17 cellular contexts compared by ENCODE assay signal in genomic region chr16:81190667-81191066, GRCh38. TPM values are rescaled to one million over a fixed set of nuclear protein-coding genes. Genes with fewer than 3 reads are reported as not detected.
DNase-seq lines count a peak whose midpoint lies in the region; ATAC-seq and TF ChIP-seq lines count a peak whose summit lies in the region.
"Had no signal": no experiment of that assay in that cellular context is flagged by ENCODE, and none has a peak within 500 bp of the region (broad histone marks: within the 10 kb centered on the region; RNA-seq: fewer than 3 reads in every experiment).

No MANE protein-coding gene starts in this region.

- H3K4me2 ChIP-seq in hepatocyte, result no peak overlapping the region
- H3K4me2 ChIP-seq: KMS-11 had no signal

- no peak overlapping the region for H3K9ac ChIP-seq in endodermal cell (ENCODE audit: extremely low read depth, low read length, poor library complexity, severe bottlenecking)
- H3K9ac ChIP-seq: KMS-11 had no signal

- no peaks in the 10 kb centered on the region for H3K4me1 Mint-ChIP-seq in endodermal cell

- H3K27me3 ChIP-seq in hepatocyte, result no peaks in the 10 kb centered on the region
- H3K27me3 ChIP-seq in endodermal cell (ENCODE audit: control insufficient read depth, insufficient read depth, low read length, poor library complexity, severe bottlenecking), result no peaks in the 10 kb centered on the region
- H3K27me3 ChIP-seq: neutrophil, testis had no signal

- DNase-seq in A172 (ENCODE audit: low spot score), result peak; percentile 58
- peak; percentile 70 for DNase-seq in HT1080 (ENCODE audit: low read depth)
- DNase-seq in astrocyte of the hippocampus (ENCODE audit: low read depth, low spot score), result peak; percentile 29
- DNase-seq in hepatocyte (ENCODE audit: low spot score), result no peak
- no peak for DNase-seq in NOMO-1 treated with DMSO at 0.1 percent for 48 hours (lab: John Stamatoyannopoulos, UW; ENCODE audit: unreplicated experiment)
- DNase-seq in endodermal cell, result no peak
- DNase-seq: NCI-H2107, spleen, testis had no signal

- H2AFZ ChIP-seq in hepatocyte, result no peak overlapping the region

- WGBS in hepatocyte (ENCODE audit: low lambda C conversion rate, missing lambda C conversion rate), result 53% methylated on average over 3 of the region's 3 CpGs
- WGBS in endodermal cell (ENCODE audit: insufficient coverage in 1 of 2, insufficient read length in 1 of 2), 2 experiments, result 0 to 63% methylated on average over 1 to 3 of the region's 3 CpGs

- TF ChIP-seq CTCF in hepatocyte (IDR thresholded peaks at IDR 0.05; ENCODE audit: poor library complexity), result no peak
- TF ChIP-seq CTCF in endodermal cell (conservative IDR thresholded peaks at IDR 0.05), result no peak

- no peak for ATAC-seq in GM19324 (IDR thresholded peaks at IDR 0.05; ENCODE audit: low FRiP score, unreplicated experiment)
- no peak for ATAC-seq in GM21526 (IDR thresholded peaks at IDR 0.05; ENCODE audit: low FRiP score, unreplicated experiment)
- ATAC-seq: activated CD4-positive, CD25-positive, alpha-beta regulatory T cell treated with anti-CD3 and anti-CD28 coated beads, Interleukin-2, amount 50 U/mL, for 24 hours; esophagus mucosa had no signal

- peaks cover 3% of the 10 kb centered on the region for H3K27me3 Mint-ChIP-seq in endodermal cell (ENCODE audit: insufficient read depth)

- no peak overlapping the region for H3K4me3 Mint-ChIP-seq in endodermal cell
- H3K4me3 Mint-ChIP-seq: activated naive CD8-positive, alpha-beta T cell had no signal

- H4K20me1 ChIP-seq in hepatocyte (ENCODE audit: insufficient read depth, poor library complexity, severe bottlenecking), result no peaks in the 10 kb centered on the region

- no peaks in the 10 kb centered on the region for H3K9me3 Mint-ChIP-seq in endodermal cell

- H3K79me2 ChIP-seq in hepatocyte, result no peaks in the 10 kb centered on the region

- no peak overlapping the region for H3K27ac Mint-ChIP-seq in endodermal cell
- H3K27ac Mint-ChIP-seq: activated naive CD8-positive, alpha-beta T cell had no signal

- H3K36me3 ChIP-seq in hepatocyte (replicated peaks; ENCODE audit: insufficient read depth, low read depth), result no peaks in the 10 kb centered on the region
- no peaks in the 10 kb centered on the region for H3K36me3 ChIP-seq in endodermal cell (ENCODE audit: control insufficient read depth, insufficient read depth, low read length)
- H3K36me3 ChIP-seq: neutrophil, spleen had no signal

- H3K9me3 ChIP-seq in hepatocyte (ENCODE audit: low read depth) (no peaks in the 10 kb centered on the region), endodermal cell (ENCODE audit: control insufficient read depth, low read length) (no peaks in the 10 kb centered on the region)
- H3K9me3 ChIP-seq: neutrophil, spleen, testis had no signal

- no peaks in the 10 kb centered on the region for H3K36me3 Mint-ChIP-seq in endodermal cell (ENCODE audit: low read depth)
- H3K36me3 Mint-ChIP-seq: activated naive CD8-positive, alpha-beta T cell had no signal

- H3K4me1 ChIP-seq in hepatocyte (ENCODE audit: insufficient read depth) (no peaks in the 10 kb centered on the region), endodermal cell (ENCODE audit: control insufficient read depth, insufficient read depth, low read length) (no peaks in the 10 kb centered on the region)
- H3K4me1 ChIP-seq: testis had no signal

- H3K9me2 ChIP-seq in hepatocyte (replicated peaks; ENCODE audit: insufficient read depth), result no peaks in the 10 kb centered on the region

- H3K4me3 ChIP-seq in hepatocyte (no peak overlapping the region), endodermal cell (ENCODE audit: low read length) (no peak overlapping the region)
- H3K4me3 ChIP-seq: spleen, testis had no signal

- H3K27ac ChIP-seq in hepatocyte (peak overlapping the region; percentile 17), endodermal cell (ENCODE audit: low read depth, low read length) (no peak overlapping the region)
- H3K27ac ChIP-seq: KMS-11, neutrophil, spleen had no signal

RNA-seq across cellular contexts. Expression of gene BCO1, which starts 47.8 kb away (rescaled TPM):
- 0.19 and 1.9 TPM in 2 replicates for total RNA-seq in A172 (2014; rRNA removed; shearing (Covaris generic))
- total RNA-seq in HT1080 (2014; rRNA removed; shearing (Covaris generic)), result not detected in 2 replicates
- not detected in 2 replicates for polyA plus RNA-seq in HT1080 (2015; cell fraction: cytosol; rRNA removed)
- not detected in 2 replicates for polyA plus RNA-seq in HT1080 (2015; cell fraction: nucleus; rRNA removed)
- total RNA-seq in hepatocyte (2.0 and 2.4 TPM in 2 replicates), endodermal cell (under 1 TPM; 0.42 to 0.62 TPM)
- 1.4 and 1.6 TPM in 2 replicates for polyA plus RNA-seq in hepatocyte
- 0.89 TPM for polyA plus RNA-seq in endodermal cell (2013, experiment 1 of 2)
- polyA plus RNA-seq in endodermal cell (2013, experiment 2 of 2), result 0.58 TPM
- total RNA-seq: lung microvascular endothelial cell, spleen had no signal
- polyA plus RNA-seq: spleen had no signal

Comparison
In these comparisons a context has a peak if more than half of its experiments do, and no peak if none do; other contexts are left out.
1. DNase-seq: peak in A172 (single experiment), HT1080 (single experiment) and astrocyte of the hippocampus (single experiment); none in hepatocyte (single experiment), NOMO-1 treated with DMSO at 0.1 percent for 48 hours (single experiment) and endodermal cell (single experiment).